Comparison of ENCODE assay signal across 28 cellular contexts in genomic region chr6:29916741-29917140, GRCh38.
"Had no signal": no experiment of that assay in that cellular context is flagged by ENCODE, and none has a peak within 500 bp of the region (broad histone marks: within the 10 kb centered on the region; RNA-seq: fewer than 3 reads in every experiment).

No MANE protein-coding gene starts in this region.

- H2AFZ ChIP-seq: hepatocyte had no signal

- H3K9me3 ChIP-seq: esophagus muscularis mucosa, gastroesophageal sphincter, heart left ventricle, mucosa of descending colon, ovary, psoas muscle, sigmoid colon, spleen, suprapubic skin, transverse colon, upper lobe of right lung, vagina had no signal

- H3K4me1 ChIP-seq: esophagus muscularis mucosa, foreskin keratinocyte, gastroesophageal sphincter, psoas muscle, sigmoid colon, suprapubic skin, transverse colon, upper lobe of right lung, vagina had no signal

- H3K36me3 ChIP-seq: esophagus muscularis mucosa, gastroesophageal sphincter, heart left ventricle, ovary, sigmoid colon, spleen, suprapubic skin, transverse colon, upper lobe of right lung, vagina had no signal

- DNase-seq: dermis blood vessel endothelial cell; effector memory CD4-positive, alpha-beta T cell; foreskin keratinocyte; heart left ventricle; kidney; mesenchymal stem cell; mucosa of descending colon; naive thymus-derived CD4-positive, alpha-beta T cell; nephron progenitor cell; occipital lobe; ovary; posterior cingulate gyrus; psoas muscle; right cardiac atrium; sigmoid colon; spleen; stimulated activated naive CD4-positive, alpha-beta T cell; stimulated activated naive CD8-positive, alpha-beta T cell treated with anti-CD3 and anti-CD28 coated beads, Interleukin-15, amount 100 ng/mL, for 72 hours; transverse colon; upper lobe of right lung had no signal

- H3K4me3 ChIP-seq: coronary artery, esophagus muscularis mucosa, gastroesophageal sphincter, heart left ventricle, hepatocyte, mucosa of descending colon, ovary, psoas muscle, sigmoid colon, skin epidermis, spleen, suprapubic skin, transverse colon, upper lobe of right lung, vagina had no signal

- H3K4me2 ChIP-seq: hepatocyte had no signal

- H3K27me3 ChIP-seq: esophagus muscularis mucosa, foreskin keratinocyte, gastroesophageal sphincter, heart left ventricle, hepatocyte, ovary, sigmoid colon, spleen, suprapubic skin, transverse colon, upper lobe of right lung, vagina had no signal

- H3K27ac ChIP-seq: coronary artery, esophagus muscularis mucosa, foreskin keratinocyte, gastroesophageal sphincter, heart left ventricle, hepatocyte, ovary, psoas muscle, sigmoid colon, skin epidermis, spleen, suprapubic skin, transverse colon, upper lobe of right lung, vagina had no signal

- ATAC-seq: foreskin keratinocyte; gastroesophageal sphincter; heart left ventricle; left lobe of liver; mucosa of descending colon; naive thymus-derived CD4-positive, alpha-beta T cell; psoas muscle; right cardiac atrium; stimulated activated naive CD8-positive, alpha-beta T cell treated with anti-CD3 and anti-CD28 coated beads, Interleukin-15, amount 100 ng/mL, for 72 hours; upper lobe of right lung had no signal
